Comparison of ENCODE assay signal across 24 cellular contexts in the genomic region with DNA sequence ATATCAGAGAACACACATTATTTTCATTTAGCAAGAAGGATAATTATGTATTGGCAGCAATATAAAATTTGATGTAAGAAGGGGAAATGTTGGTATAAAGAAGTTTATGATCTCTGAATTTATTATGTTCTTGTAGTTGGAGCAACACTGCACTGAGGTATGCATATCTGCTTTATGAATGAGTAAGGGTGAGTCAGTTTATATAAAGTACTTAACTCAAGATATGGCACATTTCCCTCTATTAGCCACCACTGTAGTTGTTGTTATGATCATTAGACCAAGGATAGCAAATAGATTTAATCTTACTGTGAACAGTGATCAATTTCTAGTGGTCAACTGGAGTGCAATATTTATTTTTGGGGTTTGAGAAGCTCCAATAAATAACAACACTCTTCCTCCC.
A peak's percentile ranks its signal among the peaks of the same experiment; 100 is the strongest.
DNase-seq lines count a peak whose midpoint lies in the region; ATAC-seq, FAIRE-seq and TF ChIP-seq lines count a peak whose summit lies in the region.
"Had no signal": no experiment of that assay in that cellular context is flagged by ENCODE, and none has a peak within 500 bp of the region (broad histone marks: within the 10 kb centered on the region; RNA-seq: fewer than 3 reads in every experiment).

No MANE protein-coding gene starts in this region.

- no peak overlapping the region for H3K27ac ChIP-seq in foreskin keratinocyte
- H3K27ac ChIP-seq: A549, suprapubic skin, vagina had no signal

- ATAC-seq in foreskin keratinocyte: peak; percentile 95
- ATAC-seq: A549; activated CD8-positive, alpha-beta T cell treated with anti-CD3 and anti-CD28 coated beads, Interleukin-2, amount 10 ng/mL, durations not matched to agents 7 days and 5 days; activated T-cell treated with anti-CD3 and anti-CD28 coated beads, Interleukin-2, amount 50 U/mL, for 4 hours; naive thymus-derived CD4-positive, alpha-beta T cell; right cardiac atrium had no signal

- peak; percentile 7 for DNase-seq in AG08395 (ENCODE audit: low spot score)
- DNase-seq in LHCN-M2 (ENCODE audit: low read depth): peak; percentile 33
- DNase-seq in bronchial epithelial cell (ENCODE audit: low read depth): peak; percentile 64
- peak; percentile 10 to 40 for DNase-seq in foreskin keratinocyte
- DNase-seq in NCI-H2227 (lab: John Stamatoyannopoulos, UW; ENCODE audit: unreplicated experiment): no peak
- DNase-seq in activated T-cell treated with anti-CD3 and anti-CD28 coated beads, Interleukin-2, amount 50 U/mL, for 24 hours: no peak
- DNase-seq in stimulated activated CD4-positive, alpha-beta T cell treated with anti-CD3 and anti-CD28 coated beads, Interleukin-2, amount 100 ng/mL, for 24 hours: no peak
- DNase-seq in activated naive CD4-positive, alpha-beta T cell treated with anti-CD3 and anti-CD28 coated beads, Interleukin-2, amount 50 U/mL, for 16 hours: no peak
- DNase-seq: activated CD8-positive, alpha-beta T cell treated with anti-CD3 and anti-CD28 coated beads, Interleukin-2, amount 10 ng/mL, durations not matched to agents 7 days and 5 days; activated naive CD4-positive, alpha-beta T cell treated with anti-CD3 and anti-CD28 coated beads for 36 hours; activated T-cell treated with anti-CD3 and anti-CD28 coated beads, Interleukin-2, amount 50 U/mL, for 4 hours; aorta; C1 segment of cervical spinal cord; Calu3; foreskin melanocyte; KBM-7; naive thymus-derived CD4-positive, alpha-beta T cell; NCI-H1048; NCI-H2081; right cardiac atrium had no signal

- H3K27me3 ChIP-seq in bronchial epithelial cell (ENCODE audit: control insufficient read depth, insufficient read depth, low read length) (no peaks in the 10 kb centered on the region), foreskin keratinocyte (no peaks in the 10 kb centered on the region)
- H3K27me3 ChIP-seq: suprapubic skin, vagina had no signal

- peaks cover 26% of the 10 kb centered on the region for H3K36me3 Mint-ChIP-seq in activated T-cell treated with anti-CD3 and anti-CD28 coated beads, Interleukin-2, amount 50 U/mL, for 24 hours (ENCODE audit: low read depth)

- H3K4me3 ChIP-seq in bronchial epithelial cell (ENCODE audit: low read depth, low read length): no peak overlapping the region
- H3K4me3 ChIP-seq: A549, suprapubic skin, vagina had no signal

- no peak for FAIRE-seq in bronchial epithelial cell (lab: Jason Lieb, UNC)
- FAIRE-seq: A549 had no signal

- peaks cover 7% of the 10 kb centered on the region for H3K4me1 ChIP-seq in foreskin keratinocyte
- H3K4me1 ChIP-seq: suprapubic skin, vagina had no signal

- no peaks in the 10 kb centered on the region for H3K27me3 Mint-ChIP-seq in activated T-cell treated with anti-CD3 and anti-CD28 coated beads, Interleukin-2, amount 50 U/mL, for 24 hours
- H3K27me3 Mint-ChIP-seq: memory B cell; naive thymus-derived CD4-positive, alpha-beta T cell had no signal

- no peaks in the 10 kb centered on the region for H3K9me3 Mint-ChIP-seq in activated T-cell treated with anti-CD3 and anti-CD28 coated beads, Interleukin-2, amount 50 U/mL, for 24 hours
- H3K9me3 Mint-ChIP-seq: activated naive CD4-positive, alpha-beta T cell treated with anti-CD3 and anti-CD28 coated beads for 36 hours; activated T-cell treated with anti-CD3 and anti-CD28 coated beads, Interleukin-2, amount 50 U/mL, for 4 hours; memory B cell; naive thymus-derived CD4-positive, alpha-beta T cell had no signal

- no peak for TF ChIP-seq CTCF in bronchial epithelial cell (IDR thresholded peaks at IDR 0.05; ENCODE audit: insufficient read depth, low read length, severe bottlenecking)
- no peak for TF ChIP-seq CTCF in foreskin keratinocyte (conservative IDR thresholded peaks at IDR 0.05)

- no peak overlapping the region for H3K4me3 Mint-ChIP-seq in activated T-cell treated with anti-CD3 and anti-CD28 coated beads, Interleukin-2, amount 50 U/mL, for 24 hours
- H3K4me3 Mint-ChIP-seq: activated CD8-positive, alpha-beta T cell treated with anti-CD3 and anti-CD28 coated beads, Interleukin-2, amount 10 ng/mL, durations not matched to agents 7 days and 5 days; activated naive CD4-positive, alpha-beta T cell treated with anti-CD3 and anti-CD28 coated beads for 36 hours; activated T-cell treated with anti-CD3 and anti-CD28 coated beads, Interleukin-2, amount 50 U/mL, for 4 hours; memory B cell; naive thymus-derived CD4-positive, alpha-beta T cell had no signal

- H3K36me3 ChIP-seq in bronchial epithelial cell (ENCODE audit: control insufficient read depth, insufficient read depth, low read length): no peaks in the 10 kb centered on the region
- H3K36me3 ChIP-seq: vagina had no signal

- no peak overlapping the region for H3K27ac Mint-ChIP-seq in activated T-cell treated with anti-CD3 and anti-CD28 coated beads, Interleukin-2, amount 50 U/mL, for 24 hours
- H3K27ac Mint-ChIP-seq: activated CD8-positive, alpha-beta T cell treated with anti-CD3 and anti-CD28 coated beads, Interleukin-2, amount 10 ng/mL, durations not matched to agents 7 days and 5 days; activated naive CD4-positive, alpha-beta T cell treated with anti-CD3 and anti-CD28 coated beads for 36 hours; naive thymus-derived CD4-positive, alpha-beta T cell had no signal

- H3K4me1 Mint-ChIP-seq in activated T-cell treated with anti-CD3 and anti-CD28 coated beads, Interleukin-2, amount 50 U/mL, for 24 hours (ENCODE audit: low read depth): no peaks in the 10 kb centered on the region

Comparison
In these comparisons a context has a peak if more than half of its experiments do, and no peak if none do; other contexts are left out.
1. DNase-seq: peak in AG08395 (single experiment), LHCN-M2 (single experiment), bronchial epithelial cell (single experiment) and foreskin keratinocyte (2 of 2); none in NCI-H2227 (single experiment), activated T-cell treated with anti-CD3 and anti-CD28 coated beads, Interleukin-2, amount 50 U/mL, for 24 hours (single experiment), stimulated activated CD4-positive, alpha-beta T cell treated with anti-CD3 and anti-CD28 coated beads, Interleukin-2, amount 100 ng/mL, for 24 hours (0 of 2) and activated naive CD4-positive, alpha-beta T cell treated with anti-CD3 and anti-CD28 coated beads, Interleukin-2, amount 50 U/mL, for 16 hours (single experiment).